In the genomic region with DNA sequence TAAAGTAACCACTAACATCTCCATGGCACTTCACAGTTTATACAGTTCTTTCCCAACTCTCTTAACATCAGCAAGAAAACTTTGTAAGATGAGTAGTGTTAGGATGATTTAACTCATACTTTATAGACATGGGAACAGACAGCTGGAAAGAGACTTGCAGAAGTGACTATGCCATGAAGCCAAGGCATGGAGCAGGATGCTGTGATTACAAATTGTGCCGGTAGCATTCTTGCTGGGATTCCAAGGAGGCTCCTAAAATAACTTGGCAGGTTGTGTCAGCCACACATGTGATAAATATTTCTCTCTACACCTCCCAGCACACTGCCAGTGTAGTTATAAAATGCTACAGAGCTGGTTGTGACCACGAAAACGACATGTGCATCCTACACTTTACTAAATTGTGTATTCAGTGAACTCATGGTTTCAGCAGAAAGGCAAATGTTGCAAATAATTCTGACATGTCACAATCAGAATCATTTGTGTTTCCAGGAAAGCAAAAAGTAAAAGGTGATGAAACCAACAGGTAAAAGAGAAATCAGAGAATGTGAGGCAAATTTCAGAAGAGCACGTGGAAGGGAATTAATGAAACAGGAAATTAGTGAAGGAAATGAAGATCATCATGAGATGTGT, we compare ENCODE assay signal across 24 cellular contexts. TPM values are rescaled to one million over a fixed set of nuclear protein-coding genes. Genes with fewer than 3 reads are reported as not detected.
A peak's percentile ranks its signal among the peaks of the same experiment; 100 is the strongest.
DNase-seq lines count a peak whose midpoint lies in the region; ATAC-seq and TF ChIP-seq lines count a peak whose summit lies in the region.
"Had no signal": no experiment of that assay in that cellular context is flagged by ENCODE, and none has a peak within 500 bp of the region (broad histone marks: within the 10 kb centered on the region; RNA-seq: fewer than 3 reads in every experiment).

No MANE protein-coding gene starts in this region.

- intact Hi-C loops in activated CD4-positive, alpha-beta T cell treated with anti-CD3 and anti-CD28 coated beads for 36 hours (cut with DNase I, micrococcal nuclease): loop anchor here in 1 of 2 experiments (5.0 kb wide), 1 partner anchor 167 kb away; no protein-coding TSS in a partner anchor
- intact Hi-C loops in natural killer cell (cut with micrococcal nuclease): no loop called here

- TF ChIP-seq EP300 in suprapubic skin (IDR thresholded peaks at IDR 0.05): no peak

- TF ChIP-seq CTCF in natural killer cell (IDR thresholded peaks at IDR 0.05) (no peak), suprapubic skin (IDR thresholded peaks at IDR 0.05) (no peak)

- WGBS in suprapubic skin: 43% methylated on average over 4 of the region's 4 CpGs

- no peaks in the 10 kb centered on the region for H3K9me3 ChIP-seq in suprapubic skin
- H3K9me3 ChIP-seq: BLaER1, SJSA1, thoracic aorta had no signal

- H3K36me3 Mint-ChIP-seq in activated CD4-positive, alpha-beta T cell treated with anti-CD3 and anti-CD28 coated beads for 36 hours (ENCODE audit: low read depth): no peaks in the 10 kb centered on the region
- peaks cover 2% of the 10 kb centered on the region for H3K36me3 Mint-ChIP-seq in activated naive CD8-positive, alpha-beta T cell treated with anti-CD3 and anti-CD28 coated beads for 36 hours
- H3K36me3 Mint-ChIP-seq in natural killer cell: no peaks in the 10 kb centered on the region
- H3K36me3 Mint-ChIP-seq: activated naive CD4-positive, alpha-beta T cell treated with anti-CD3 and anti-CD28 coated beads, Interleukin-2, amount 50 U/mL, for 24 hours had no signal

- no peak overlapping the region for H3K4me3 ChIP-seq in suprapubic skin
- H3K4me3 ChIP-seq: BLaER1, lung, SJSA1, smooth muscle cell, thoracic aorta had no signal

- no peak overlapping the region for H3K27ac ChIP-seq in suprapubic skin
- H3K27ac ChIP-seq: 22Rv1, BLaER1, parathyroid adenoma, SJSA1, thoracic aorta had no signal

- peak; percentile 36 for DNase-seq in activated CD4-positive, alpha-beta T cell treated with anti-CD3 and anti-CD28 coated beads for 36 hours
- DNase-seq in activated CD4-positive, alpha-beta T cell treated with anti-CD3 and anti-CD28 coated beads for 1 hour: no peak
- DNase-seq in GM04504 (ENCODE audit: low read depth): peak; percentile 15
- no peak for DNase-seq in activated naive CD8-positive, alpha-beta T cell treated with anti-CD3 and anti-CD28 coated beads for 36 hours
- DNase-seq in natural killer cell: no peak
- no peak for DNase-seq in SIG-M5 (lab: John Stamatoyannopoulos, UW)
- DNase-seq in suprapubic skin (ENCODE audit: low spot score in 2 of 2): no peak
- no peak for DNase-seq in NCI-H1694 (lab: John Stamatoyannopoulos, UW)
- DNase-seq: activated B cell treated with CpG ODN at 0.5 μM for 24 hours; GDM1; PC-3; stimulated activated CD8-positive, alpha-beta memory T cell treated with anti-CD3 and anti-CD28 coated beads, Interleukin-4, amount 100 ng/mL, for 48 hours; T-helper 2 cell had no signal

- no peak overlapping the region for H3K4me3 Mint-ChIP-seq in activated CD4-positive, alpha-beta T cell treated with anti-CD3 and anti-CD28 coated beads for 36 hours
- H3K4me3 Mint-ChIP-seq in activated naive CD8-positive, alpha-beta T cell treated with anti-CD3 and anti-CD28 coated beads for 36 hours: no peak overlapping the region
- no peak overlapping the region for H3K4me3 Mint-ChIP-seq in natural killer cell
- H3K4me3 Mint-ChIP-seq: activated B cell treated with CpG ODN at 0.5 μM for 24 hours; activated naive CD4-positive, alpha-beta T cell treated with anti-CD3 and anti-CD28 coated beads, Interleukin-2, amount 50 U/mL, for 24 hours; dendritic cell treated with granulocyte-macrophage colony-stimulating factor and Interleukin-4, amounts not matched to agents 40 ng/mL and 50 ng/mL, for 4 days had no signal

- peaks cover 4% of the 10 kb centered on the region for H3K9me3 Mint-ChIP-seq in activated CD4-positive, alpha-beta T cell treated with anti-CD3 and anti-CD28 coated beads for 36 hours (ENCODE audit: low read depth)
- H3K9me3 Mint-ChIP-seq in activated naive CD8-positive, alpha-beta T cell treated with anti-CD3 and anti-CD28 coated beads for 36 hours: peaks cover 4% of the 10 kb centered on the region
- H3K9me3 Mint-ChIP-seq in natural killer cell: no peaks in the 10 kb centered on the region
- H3K9me3 Mint-ChIP-seq: activated B cell treated with CpG ODN at 0.5 μM for 24 hours; activated naive CD4-positive, alpha-beta T cell treated with anti-CD3 and anti-CD28 coated beads, Interleukin-2, amount 50 U/mL, for 24 hours; dendritic cell treated with granulocyte-macrophage colony-stimulating factor and Interleukin-4, amounts not matched to agents 40 ng/mL and 50 ng/mL, for 4 days had no signal

- H3K4me1 Mint-ChIP-seq in activated CD4-positive, alpha-beta T cell treated with anti-CD3 and anti-CD28 coated beads for 36 hours: peaks cover 37% of the 10 kb centered on the region
- peaks cover 23% of the 10 kb centered on the region for H3K4me1 Mint-ChIP-seq in activated naive CD8-positive, alpha-beta T cell treated with anti-CD3 and anti-CD28 coated beads for 36 hours
- H3K4me1 Mint-ChIP-seq in natural killer cell: peaks cover 37 to 46% of the 10 kb centered on the region in 2 donors
- H3K4me1 Mint-ChIP-seq: activated B cell treated with CpG ODN at 0.5 μM for 24 hours had no signal

- H3K27ac Mint-ChIP-seq in activated CD4-positive, alpha-beta T cell treated with anti-CD3 and anti-CD28 coated beads for 36 hours: peak overlapping the region; percentile 84
- H3K27ac Mint-ChIP-seq in activated naive CD8-positive, alpha-beta T cell treated with anti-CD3 and anti-CD28 coated beads for 36 hours: peak overlapping the region; percentile 46
- H3K27ac Mint-ChIP-seq in natural killer cell: peak overlapping the region; percentile 86 to 90
- H3K27ac Mint-ChIP-seq: activated B cell treated with CpG ODN at 0.5 μM for 24 hours; activated naive CD4-positive, alpha-beta T cell treated with anti-CD3 and anti-CD28 coated beads, Interleukin-2, amount 50 U/mL, for 24 hours; dendritic cell treated with granulocyte-macrophage colony-stimulating factor and Interleukin-4, amounts not matched to agents 40 ng/mL and 50 ng/mL, for 4 days had no signal

- POLR2A ChIA-PET in activated CD4-positive, alpha-beta T cell treated with anti-CD3 and anti-CD28 coated beads for 36 hours (lab: Charles Lee): interaction anchor here (0.6 kb wide), 1 partner anchor 158 kb away, joined by 4 read pairs; no protein-coding TSS in a partner anchor

- H3K27me3 ChIP-seq in suprapubic skin: no peaks in the 10 kb centered on the region
- H3K27me3 ChIP-seq: BLaER1, SJSA1 had no signal

- CTCF ChIA-PET in activated CD4-positive, alpha-beta T cell treated with anti-CD3 and anti-CD28 coated beads for 36 hours (lab: Charles Lee): interaction anchor here (0.7 to 0.8 kb wide), 2 partner anchors 41 to 209 kb away, joined by 3 to 4 read pairs; no protein-coding TSS in a partner anchor

- no peaks in the 10 kb centered on the region for H3K36me3 ChIP-seq in suprapubic skin
- H3K36me3 ChIP-seq: BLaER1, SJSA1, thoracic aorta had no signal

- peaks cover 3% of the 10 kb centered on the region for H3K27me3 Mint-ChIP-seq in activated CD4-positive, alpha-beta T cell treated with anti-CD3 and anti-CD28 coated beads for 36 hours
- H3K27me3 Mint-ChIP-seq in activated naive CD8-positive, alpha-beta T cell treated with anti-CD3 and anti-CD28 coated beads for 36 hours: peaks cover 15% of the 10 kb centered on the region
- H3K27me3 Mint-ChIP-seq in natural killer cell (ENCODE audit: low read depth in 2 of 2): peaks cover 0 to 2% of the 10 kb centered on the region in 2 donors
- H3K27me3 Mint-ChIP-seq: activated naive CD4-positive, alpha-beta T cell treated with anti-CD3 and anti-CD28 coated beads, Interleukin-2, amount 50 U/mL, for 24 hours had no signal

- ATAC-seq in activated CD4-positive, alpha-beta T cell treated with anti-CD3 and anti-CD28 coated beads for 36 hours: peak; percentile 53
- no peak for ATAC-seq in natural killer cell
- ATAC-seq: PC-3 had no signal

- no peak for TF ChIP-seq POLR2A in suprapubic skin (IDR thresholded peaks at IDR 0.05)

- peaks cover 17% of the 10 kb centered on the region for H3K4me1 ChIP-seq in suprapubic skin
- H3K4me1 ChIP-seq: BLaER1, parathyroid adenoma, SJSA1 had no signal

RNA-seq across cellular contexts. Expression of gene CYP3A4, which starts 5.6 kb away (rescaled TPM):
- total RNA-seq in activated CD4-positive, alpha-beta T cell treated with anti-CD3 and anti-CD28 coated beads for 36 hours: not detected
- not detected for total RNA-seq in activated naive CD8-positive, alpha-beta T cell treated with anti-CD3 and anti-CD28 coated beads for 36 hours
- not detected for total RNA-seq in natural killer cell
- total RNA-seq in suprapubic skin: 1 to 10 TPM; 2.3 to 7.8 (median 4.4) TPM
- total RNA-seq: activated B cell treated with CpG ODN at 0.5 μM for 24 hours, epithelial cell of proximal tubule, glomerular endothelial cell, PC-3, SJSA1, smooth muscle cell, thoracic aorta had no signal

RNA-seq across cellular contexts. Expression of gene CYP3A43, which starts 38.3 kb away (rescaled TPM):
- under 1 TPM in 1 of 2 experiments, not detected in 1; 0.09 TPM for total RNA-seq in activated CD4-positive, alpha-beta T cell treated with anti-CD3 and anti-CD28 coated beads for 36 hours
- not detected for total RNA-seq in activated naive CD8-positive, alpha-beta T cell treated with anti-CD3 and anti-CD28 coated beads for 36 hours
- not detected for total RNA-seq in natural killer cell
- not detected for total RNA-seq in suprapubic skin
- total RNA-seq: activated B cell treated with CpG ODN at 0.5 μM for 24 hours, epithelial cell of proximal tubule, glomerular endothelial cell, lung, PC-3, SJSA1, smooth muscle cell had no signal

RNA-seq across cellular contexts. Expression of gene CYP3A7, which starts 54.6 kb away (rescaled TPM):
- not detected for total RNA-seq in activated CD4-positive, alpha-beta T cell treated with anti-CD3 and anti-CD28 coated beads for 36 hours
- total RNA-seq in activated naive CD8-positive, alpha-beta T cell treated with anti-CD3 and anti-CD28 coated beads for 36 hours: not detected
- total RNA-seq in natural killer cell (not detected), suprapubic skin (under 1 TPM in 1 of 4 donors, not detected in 3; 0.49 TPM)
- total RNA-seq: activated B cell treated with CpG ODN at 0.5 μM for 24 hours, glomerular endothelial cell, PC-3, SJSA1, thoracic aorta had no signal

Comparison
In these comparisons a context has a peak if more than half of its experiments do, and no peak if none do; other contexts are left out.
1. DNase-seq: peak in activated CD4-positive, alpha-beta T cell treated with anti-CD3 and anti-CD28 coated beads for 36 hours (single experiment) and GM04504 (single experiment); none in activated CD4-positive, alpha-beta T cell treated with anti-CD3 and anti-CD28 coated beads for 1 hour (single experiment), activated naive CD8-positive, alpha-beta T cell treated with anti-CD3 and anti-CD28 coated beads for 36 hours (single experiment), natural killer cell (single experiment), SIG-M5 (single experiment), suprapubic skin (0 of 2) and NCI-H1694 (single experiment).
2. Peak in every context shown above with its lines, with median percentiles within 50 percentile points of each other: H3K27ac Mint-ChIP-seq.